In genomic region chr7:26375604-26376207, GRCh38 we compare ENCODE assay signal across 9 cellular contexts.
DNase-seq lines count a peak whose midpoint lies in the region; ATAC-seq and TF ChIP-seq lines count a peak whose summit lies in the region.
"Had no signal": no experiment of that assay in that cellular context is flagged by ENCODE, and none has a peak within 500 bp of the region (broad histone marks: within the 10 kb centered on the region; RNA-seq: fewer than 3 reads in every experiment).

No MANE protein-coding gene starts in this region.

- no CpG with 5 or more reads among the region's 23 CpGs for WGBS in H9 (ENCODE audit: extremely low coverage, insufficient read length, low lambda C conversion rate)
- 32% methylated on average over 10 of the region's 23 CpGs for WGBS in esophagus muscularis mucosa

- H3K56ac ChIP-seq in H9 (ENCODE audit: insufficient read length, low read depth, low read length) = no peak overlapping the region

- H3K27me3 Mint-ChIP-seq in H9 (ENCODE audit: low read depth) = peaks cover 9% of the 10 kb centered on the region
- H3K27me3 Mint-ChIP-seq in stimulated activated naive CD8-positive, alpha-beta T cell treated with anti-CD3 and anti-CD28 coated beads, Interleukin-15, amount 100 ng/mL, for 72 hours = peaks cover 20% of the 10 kb centered on the region

- H2BK12ac ChIP-seq in H9 (ENCODE audit: insufficient read length, low read depth, low read length) = no peak overlapping the region

- H3K27ac Mint-ChIP-seq in H9 = 0 out of 7 replicates have a peak overlapping the region, but pooled peaks of 1 of the 3 experiments have one; percentile 31
- H3K27ac Mint-ChIP-seq in stimulated activated naive CD8-positive, alpha-beta T cell treated with anti-CD3 and anti-CD28 coated beads, Interleukin-15, amount 100 ng/mL, for 72 hours = no peak overlapping the region

- H2BK20ac ChIP-seq in H9 (ENCODE audit: low read depth, low read length, poor library complexity, severe bottlenecking) = no peak overlapping the region

- H3T11ph ChIP-seq in H9 (ENCODE audit: low read length) = no peak overlapping the region

- H4K91ac ChIP-seq in H9 (ENCODE audit: insufficient read length, low read depth, low read length) = no peak overlapping the region

- H3K23ac ChIP-seq in H9 (ENCODE audit: insufficient read length, low read depth, low read length) = no peak overlapping the region

- H3K14ac ChIP-seq in H9 (ENCODE audit: insufficient read depth, low read length) = no peak overlapping the region

- H3K27ac ChIP-seq in H9 (ENCODE audit: insufficient read length, low read depth, low read length) = no peak overlapping the region
- H3K27ac ChIP-seq in esophagus muscularis mucosa (replicated peaks in 1 of 4) = no peak overlapping the region
- H3K27ac ChIP-seq in osteoblast (ENCODE audit: low read depth, low read length) = no peak overlapping the region
- H3K27ac ChIP-seq: epithelial cell of prostate had no signal

- no peak for TF ChIP-seq POLR2A in esophagus muscularis mucosa (IDR thresholded peaks at IDR 0.05; ENCODE audit: low read depth)

- H3K9me3 ChIP-seq in H9 (ENCODE audit: control insufficient read depth, low read depth, low read length) (no peaks in the 10 kb centered on the region), esophagus muscularis mucosa (no peaks in the 10 kb centered on the region), osteoblast (ENCODE audit: low read depth, low read length) (no peaks in the 10 kb centered on the region)

- H3K36me3 ChIP-seq in esophagus muscularis mucosa (no peaks in the 10 kb centered on the region), osteoblast (ENCODE audit: insufficient read depth, low read length) (no peaks in the 10 kb centered on the region)

- no peak overlapping the region for H2AFZ ChIP-seq in H9 (ENCODE audit: low read length)
- no peak overlapping the region for H2AFZ ChIP-seq in osteoblast (ENCODE audit: low read length)

- H3K4me1 ChIP-seq in H9 (ENCODE audit: insufficient read depth, low read length) (no peaks in the 10 kb centered on the region), esophagus muscularis mucosa (peaks cover 10 to 28% (median 24%) of the 10 kb centered on the region in 4 donors), osteoblast (ENCODE audit: insufficient read depth, low read length) (no peaks in the 10 kb centered on the region)

- no peak overlapping the region for H2BK15ac ChIP-seq in H9 (ENCODE audit: low read depth, low read length)

- H3K4me3 ChIP-seq in esophagus muscularis mucosa (peak overlapping the region; percentile 44 to 55 (median 47)), osteoblast (ENCODE audit: insufficient read depth, low read length) (no peak overlapping the region)

- H4K20me1 ChIP-seq in H9 (ENCODE audit: control insufficient read depth, insufficient read depth, insufficient read length) (no peaks in the 10 kb centered on the region), osteoblast (ENCODE audit: insufficient read depth, low read length) (no peaks in the 10 kb centered on the region)

- no peaks in the 10 kb centered on the region; a peak in 1 of 5 replicates for H3K9me3 Mint-ChIP-seq in H9
- H3K9me3 Mint-ChIP-seq in stimulated activated naive CD8-positive, alpha-beta T cell treated with anti-CD3 and anti-CD28 coated beads, Interleukin-15, amount 100 ng/mL, for 72 hours = no peaks in the 10 kb centered on the region

- H2BK5ac ChIP-seq in H9 (ENCODE audit: insufficient read length, low read length) = no peak overlapping the region

- ATAC-seq in GM18498 (IDR thresholded peaks at IDR 0.05; ENCODE audit: unreplicated experiment) (peak; percentile 25), HG03378 (IDR thresholded peaks at IDR 0.05; ENCODE audit: unreplicated experiment) (no peak)
- ATAC-seq in stimulated activated naive CD8-positive, alpha-beta T cell treated with anti-CD3 and anti-CD28 coated beads, Interleukin-15, amount 100 ng/mL, for 72 hours = peak; percentile 45

- no peaks in the 10 kb centered on the region for H3K79me2 ChIP-seq in H9 (ENCODE audit: insufficient read depth, low read length)
- H3K79me2 ChIP-seq in osteoblast (ENCODE audit: insufficient read depth, low read length) = no peaks in the 10 kb centered on the region

- H3K36me3 Mint-ChIP-seq in H9 (ENCODE audit: insufficient read depth in 1 of 3, low read depth in 3 of 3) = no peaks in the 10 kb centered on the region; a peak in 1 of 7 replicates

- H3K27me3 ChIP-seq in H9 (ENCODE audit: insufficient read depth, low read length) (no peaks in the 10 kb centered on the region), esophagus muscularis mucosa (peaks cover 0 to 86% (median 45%) of the 10 kb centered on the region in 4 donors), osteoblast (ENCODE audit: insufficient read depth, low read length) (peaks cover 81% of the 10 kb centered on the region)

- peaks cover 9 to 18% of the 10 kb centered on the region in 2 experiments for H3K4me1 Mint-ChIP-seq in H9
- peaks cover 10% of the 10 kb centered on the region for H3K4me1 Mint-ChIP-seq in stimulated activated naive CD8-positive, alpha-beta T cell treated with anti-CD3 and anti-CD28 coated beads, Interleukin-15, amount 100 ng/mL, for 72 hours

- peaks cover 4% of the 10 kb centered on the region for H3K23me2 ChIP-seq in H9 (ENCODE audit: insufficient read length, low read depth, low read length, poor library complexity, severe bottlenecking)

- intact Hi-C loops in esophagus muscularis mucosa (cut with DNase I) = no loop called here

- H3K9ac ChIP-seq in H9 (ENCODE audit: extremely low read depth, insufficient read length, low read length) = no peak overlapping the region

- no peak overlapping the region for H4K8ac ChIP-seq in H9 (replicated peaks; ENCODE audit: insufficient read length, low read depth, low read length)

- H4K5ac ChIP-seq in H9 (ENCODE audit: insufficient read length, low read depth, low read length) = no peak overlapping the region

- no peak for TF ChIP-seq EP300 in esophagus muscularis mucosa (IDR thresholded peaks at IDR 0.05)

- H3K4me2 ChIP-seq in H9 (ENCODE audit: insufficient read depth, insufficient read length, low read length) = peak overlapping the region; percentile 55
- no peak overlapping the region for H3K4me2 ChIP-seq in osteoblast (ENCODE audit: insufficient read depth, low read length)

- H2AK5ac ChIP-seq in H9 (ENCODE audit: insufficient read length, low read length) = no peak overlapping the region

- H3K79me1 ChIP-seq in H9 (ENCODE audit: insufficient read depth, low read depth, low read length, poor library complexity, severe bottlenecking) = no peaks in the 10 kb centered on the region

- no peak overlapping the region for H3K18ac ChIP-seq in H9 (ENCODE audit: insufficient read length, low read depth, low read length)

- TF ChIP-seq CTCF in H9 (conservative IDR thresholded peaks at IDR 0.05) (no peak), esophagus muscularis mucosa (IDR thresholded peaks at IDR 0.05) (no peak), osteoblast (IDR thresholded peaks at IDR 0.05; ENCODE audit: extremely low read depth, low read depth, low read length) (no peak)

- peak overlapping the region; percentile 76 to 92 for H3K4me3 Mint-ChIP-seq in H9
- H3K4me3 Mint-ChIP-seq in stimulated activated naive CD8-positive, alpha-beta T cell treated with anti-CD3 and anti-CD28 coated beads, Interleukin-15, amount 100 ng/mL, for 72 hours = peak overlapping the region in 1 of 2 donors; percentile 89

- DNase-seq in H9 = no peak
- peak; percentile 88 for DNase-seq in NCI-H748 (lab: John Stamatoyannopoulos, UW; ENCODE audit: unreplicated experiment)
- no peak for DNase-seq in esophagus muscularis mucosa (ENCODE audit: extremely low spot score)
- DNase-seq in stimulated activated naive CD8-positive, alpha-beta T cell treated with anti-CD3 and anti-CD28 coated beads, Interleukin-15, amount 100 ng/mL, for 72 hours = peak; percentile 28 to 30
- DNase-seq in OCI-M2 (lab: John Stamatoyannopoulos, UW; ENCODE audit: unreplicated experiment) = no peak
- no peak for DNase-seq in osteoblast (ENCODE audit: insufficient read length, low spot score, missing footprints)

- H3K4ac ChIP-seq in H9 (ENCODE audit: low read depth, low read length) = no peak overlapping the region

- H2BK120ac ChIP-seq in H9 (ENCODE audit: low read depth, low read length, poor library complexity, severe bottlenecking) = no peak overlapping the region

Comparison
In these comparisons a context has a peak if more than half of its experiments do, and no peak if none do; other contexts are left out.
1. DNase-seq: peak in NCI-H748 (single experiment) and stimulated activated naive CD8-positive, alpha-beta T cell treated with anti-CD3 and anti-CD28 coated beads, Interleukin-15, amount 100 ng/mL, for 72 hours (2 of 2); none in H9 (single experiment), esophagus muscularis mucosa (single experiment), OCI-M2 (single experiment) and osteoblast (single experiment).